1 cellular context compared by ENCODE assay signal in genomic region chr17:82092995-82093751, GRCh38.
TF ChIP-seq lines count a peak whose summit lies in the region.

No MANE protein-coding gene starts in this region.

TF ChIP-seq in HCT116, 20 proteins besides CTCF, POLR2A, EP300 and RAD21 (continued from another document):
- TF ChIP-seq, protein P1, sequence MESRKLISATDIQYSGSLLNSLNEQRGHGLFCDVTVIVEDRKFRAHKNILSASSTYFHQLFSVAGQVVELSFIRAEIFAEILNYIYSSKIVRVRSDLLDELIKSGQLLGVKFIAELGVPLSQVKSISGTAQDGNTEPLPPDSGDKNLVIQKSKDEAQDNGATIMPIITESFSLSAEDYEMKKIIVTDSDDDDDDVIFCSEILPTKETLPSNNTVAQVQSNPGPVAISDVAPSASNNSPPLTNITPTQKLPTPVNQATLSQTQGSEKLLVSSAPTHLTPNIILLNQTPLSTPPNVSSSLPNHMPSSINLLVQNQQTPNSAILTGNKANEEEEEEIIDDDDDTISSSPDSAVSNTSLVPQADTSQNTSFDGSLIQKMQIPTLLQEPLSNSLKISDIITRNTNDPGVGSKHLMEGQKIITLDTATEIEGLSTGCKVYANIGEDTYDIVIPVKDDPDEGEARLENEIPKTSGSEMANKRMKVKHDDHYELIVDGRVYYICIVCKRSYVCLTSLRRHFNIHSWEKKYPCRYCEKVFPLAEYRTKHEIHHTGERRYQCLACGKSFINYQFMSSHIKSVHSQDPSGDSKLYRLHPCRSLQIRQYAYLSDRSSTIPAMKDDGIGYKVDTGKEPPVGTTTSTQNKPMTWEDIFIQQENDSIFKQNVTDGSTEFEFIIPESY (IDR thresholded peaks at IDR 0.05; ENCODE audit: extremely low read depth, insufficient replicate concordance, low read length): no peak
- TF ChIP-seq FOSL1 (IDR thresholded peaks at IDR 0.05; ENCODE audit: low read depth) (no peak), ZNF274 (IDR thresholded peaks at IDR 0.05; ENCODE audit: low read depth, low read length) (no peak), CEBPB (IDR thresholded peaks at IDR 0.05; ENCODE audit: low read depth) (no peak), EGR1 (IDR thresholded peaks at IDR 0.05; ENCODE audit: low read depth) (no peak), JUND (IDR thresholded peaks at IDR 0.05) (no peak), REST (IDR thresholded peaks at IDR 0.05; ENCODE audit: low read depth) (no peak), MAX (IDR thresholded peaks at IDR 0.05) (no peak), POLR2AphosphoS5 (IDR thresholded peaks at IDR 0.05; ENCODE audit: low read depth, low read length) (no peak)
